In the genomic region with DNA sequence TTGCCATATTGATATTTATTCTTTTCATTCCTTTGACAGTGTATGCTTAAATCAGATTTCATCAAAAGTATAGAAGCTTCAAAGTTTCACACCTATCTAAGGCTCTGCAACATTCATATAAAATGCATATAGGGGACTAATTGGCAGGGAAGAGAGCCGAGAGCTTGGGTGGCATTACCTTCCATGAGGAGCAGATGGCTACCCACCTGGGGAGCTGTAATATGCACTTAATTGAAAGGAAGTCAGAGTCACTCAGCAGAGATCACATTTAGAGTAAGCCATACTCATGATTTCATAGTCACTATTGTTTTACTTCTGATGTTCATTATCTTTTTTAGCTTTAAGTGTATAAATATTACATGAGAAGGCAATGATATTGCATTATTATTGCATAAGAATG, we compare ENCODE assay signal across 17 cellular contexts.
"Had no signal": no experiment of that assay in that cellular context is flagged by ENCODE, and none has a peak within 500 bp of the region (broad histone marks: within the 10 kb centered on the region; RNA-seq: fewer than 3 reads in every experiment).

No MANE protein-coding gene starts in this region.

- H3K9me3 ChIP-seq: adrenal gland, left ventricle myocardium inferior, mucosa of descending colon, thoracic aorta had no signal

- H3K36me3 ChIP-seq: adrenal gland, left ventricle myocardium inferior, thoracic aorta had no signal

- DNase-seq: activated CD4-positive, alpha-beta T cell treated with anti-CD3 and anti-CD28 coated beads, Interleukin-2, amount 10 ng/mL, durations not matched to agents 24 days and 14 days; activated CD4-positive, CD25-positive, alpha-beta regulatory T cell; activated CD8-positive, alpha-beta memory T cell treated with anti-CD3 and anti-CD28 coated beads, Interleukin-2, amount 50 U/mL, for 4 hours; activated CD8-positive, alpha-beta T cell treated with anti-CD3 and anti-CD28 coated beads, Interleukin-2, amount 10 ng/mL, durations not matched to agents 7 days and 5 days; activated effector memory CD4-positive, alpha-beta T cell treated with anti-CD3 and anti-CD28 coated beads, Interleukin-2, amount 50 U/mL, for 16 hours; activated T-cell treated with anti-CD3 and anti-CD28 coated beads, Interleukin-2, amount 50 U/mL, for 48 hours; adrenal gland; effector CD4-positive, alpha-beta T cell; foreskin fibroblast; kidney; left ventricle myocardium inferior; naive thymus-derived CD4-positive, alpha-beta T cell; stimulated activated CD4-positive, alpha-beta T cell treated with anti-CD3 and anti-CD28 coated beads, Interleukin-12 subunit alpha, Interleukin-12 subunit beta, amount 100 ng/mL, for 4 hours; stimulated activated CD4-positive, alpha-beta T cell treated with anti-CD3 and anti-CD28 coated beads, Interleukin-2, amount 100 ng/mL, for 24 hours had no signal

- H3K4me3 ChIP-seq: adrenal gland, coronary artery, left ventricle myocardium inferior, mucosa of descending colon, thoracic aorta had no signal

- H3K4me1 ChIP-seq: adrenal gland, left ventricle myocardium inferior had no signal

- H3K27ac ChIP-seq: adrenal gland, coronary artery, left ventricle myocardium inferior, thoracic aorta had no signal

- H3K27me3 ChIP-seq: adrenal gland had no signal
